Comparison of ENCODE assay signal across 8 cellular contexts in the genomic region with DNA sequence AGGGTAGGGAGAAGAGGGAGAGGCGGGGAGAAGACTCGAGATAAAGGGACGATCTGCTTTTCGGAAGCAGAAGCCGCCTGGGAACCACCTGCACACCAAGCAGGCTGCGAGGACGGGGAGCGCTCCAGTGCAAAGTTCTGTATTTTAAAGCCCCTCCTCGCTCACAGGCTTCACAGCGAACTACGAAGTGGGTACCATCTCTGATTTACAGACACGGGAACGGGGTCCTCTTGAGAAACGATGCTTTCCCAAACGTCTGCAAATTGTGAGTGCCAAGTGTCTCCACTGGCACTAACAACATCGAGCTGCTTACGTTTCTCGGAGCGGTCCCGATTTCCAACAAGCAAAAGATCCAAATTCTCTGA. TPM values are rescaled to one million over a fixed set of nuclear protein-coding genes. Genes with fewer than 3 reads are reported as not detected.
DNase-seq lines count a peak whose midpoint lies in the region; ATAC-seq and TF ChIP-seq lines count a peak whose summit lies in the region.

No MANE protein-coding gene starts in this region.

- no peaks in the 10 kb centered on the region for H3K9me3 ChIP-seq in breast epithelium
- no peaks in the 10 kb centered on the region for H3K9me3 ChIP-seq in liver (ENCODE audit: control insufficient read depth in 4 of 4, low read length in 3 of 4)
- no peaks in the 10 kb centered on the region for H3K9me3 ChIP-seq in testis

- H3K27me3 ChIP-seq in breast epithelium (no peaks in the 10 kb centered on the region), liver (ENCODE audit: control insufficient read depth in 4 of 4, insufficient read depth in 4 of 4, low read length in 3 of 4) (no peaks in the 10 kb centered on the region), testis (no peaks in the 10 kb centered on the region)

- H3K27ac ChIP-seq in breast epithelium (peak overlapping the region; percentile 93 to 98), liver (ENCODE audit: low read depth in 1 of 2, low read length in 2 of 2) (peak overlapping the region; percentile 65 to 73), testis (peak overlapping the region; percentile 87 to 92)

- ATAC-seq in HG02678 (IDR thresholded peaks at IDR 0.05; ENCODE audit: unreplicated experiment) = peak; percentile 27

- no peak for TF ChIP-seq POLR2A in breast epithelium (IDR thresholded peaks at IDR 0.05)
- TF ChIP-seq POLR2A in testis (IDR thresholded peaks at IDR 0.05) = no peak

- under 1% methylated on average over 20 of the region's 20 CpGs for WGBS in liver
- 0 to 1% methylated on average over 15 to 20 of the region's 20 CpGs for WGBS in testis, 2 donors

- TF ChIP-seq RAD21 in liver (IDR thresholded peaks at IDR 0.05) = no peak

- H3K36me3 ChIP-seq in breast epithelium (no peaks in the 10 kb centered on the region), liver (ENCODE audit: control insufficient read depth in 4 of 4, insufficient read depth in 3 of 4, low read depth in 1 of 4, low read length in 3 of 4) (no peaks in the 10 kb centered on the region), testis (ENCODE audit: low read depth, missing control alignments) (no peaks in the 10 kb centered on the region)

- H3K4me1 ChIP-seq in breast epithelium (peaks cover 6 to 8% of the 10 kb centered on the region in 2 donors), liver (ENCODE audit: control insufficient read depth in 4 of 4, insufficient read depth in 4 of 4, low read length in 3 of 4) (peaks cover 0 to 18% (median 10%) of the 10 kb centered on the region in 4 donors), testis (peaks cover 8% of the 10 kb centered on the region)

- H3K4me3 ChIP-seq in breast epithelium (peak overlapping the region; percentile 67 to 91 (median 82)), liver (ENCODE audit: low read depth in 1 of 3, low read length in 3 of 3) (peak overlapping the region; percentile 85 to 92 (median 87)), testis (peak overlapping the region; percentile 89 to 92)

- intact Hi-C loops in breast epithelium (cut with DNase I; ENCODE audit: low total_unique reads) (loop anchor here (2.0 kb wide), 1 partner anchor 50 kb away; no protein-coding TSS in a partner anchor), testis (cut with DNase I; ENCODE audit: low total_unique reads) (no loop called here)

- peak overlapping the region; percentile 76 to 77 for H3K9ac ChIP-seq in liver (ENCODE audit: low read depth in 1 of 2, low read length in 2 of 2)

- DNase-seq in NCI-H2196 (lab: John Stamatoyannopoulos, UW; ENCODE audit: unreplicated experiment) = peak; percentile 47
- DNase-seq in NCI-H2196 treated with DMSO at 0.1 percent for 48 hours (lab: John Stamatoyannopoulos, UW; ENCODE audit: unreplicated experiment) = no peak
- peak; percentile 23 for DNase-seq in RKO (ENCODE audit: low spot score)
- no peak for DNase-seq in breast epithelium (ENCODE audit: low spot score in 2 of 2)
- DNase-seq in testis = peak; percentile 28
- DNase-seq in NCI-H2081 treated with DMSO at 0.1 percent for 48 hours (lab: John Stamatoyannopoulos, UW) = no peak

- no peak for TF ChIP-seq CTCF in breast epithelium (IDR thresholded peaks at IDR 0.05)
- no peak for TF ChIP-seq CTCF in liver (IDR thresholded peaks at IDR 0.05; ENCODE audit: low read depth, low read length, missing input control)
- no peak for TF ChIP-seq CTCF in testis (IDR thresholded peaks at IDR 0.05)

TF ChIP-seq in liver, 16 proteins besides CTCF, POLR2A, EP300 and RAD21:
- TF ChIP-seq RXRA (IDR thresholded peaks at IDR 0.05) = no peak
- TF ChIP-seq NR2F2 (IDR thresholded peaks at IDR 0.05) = no peak
- no peak for TF ChIP-seq SP1 (IDR thresholded peaks at IDR 0.05)
- no peak for TF ChIP-seq HNF4G (IDR thresholded peaks at IDR 0.05)
- TF ChIP-seq YY1 (IDR thresholded peaks at IDR 0.05) = no peak
- TF ChIP-seq, protein P1, sequence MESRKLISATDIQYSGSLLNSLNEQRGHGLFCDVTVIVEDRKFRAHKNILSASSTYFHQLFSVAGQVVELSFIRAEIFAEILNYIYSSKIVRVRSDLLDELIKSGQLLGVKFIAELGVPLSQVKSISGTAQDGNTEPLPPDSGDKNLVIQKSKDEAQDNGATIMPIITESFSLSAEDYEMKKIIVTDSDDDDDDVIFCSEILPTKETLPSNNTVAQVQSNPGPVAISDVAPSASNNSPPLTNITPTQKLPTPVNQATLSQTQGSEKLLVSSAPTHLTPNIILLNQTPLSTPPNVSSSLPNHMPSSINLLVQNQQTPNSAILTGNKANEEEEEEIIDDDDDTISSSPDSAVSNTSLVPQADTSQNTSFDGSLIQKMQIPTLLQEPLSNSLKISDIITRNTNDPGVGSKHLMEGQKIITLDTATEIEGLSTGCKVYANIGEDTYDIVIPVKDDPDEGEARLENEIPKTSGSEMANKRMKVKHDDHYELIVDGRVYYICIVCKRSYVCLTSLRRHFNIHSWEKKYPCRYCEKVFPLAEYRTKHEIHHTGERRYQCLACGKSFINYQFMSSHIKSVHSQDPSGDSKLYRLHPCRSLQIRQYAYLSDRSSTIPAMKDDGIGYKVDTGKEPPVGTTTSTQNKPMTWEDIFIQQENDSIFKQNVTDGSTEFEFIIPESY (IDR thresholded peaks at IDR 0.05) = no peak

RNA-seq across cellular contexts. Expression of a gene that starts 0.7 kb away (rescaled TPM):
- total RNA-seq in breast epithelium (10 to 100 TPM; 32.2 to 58.8 (median 53.7) TPM), liver (1 to 10 TPM; 7.0 to 8.5 TPM), testis (100 to 1,000 TPM in 1 of 2 donors, 10 to 100 TPM in 1; 94.3 to 103 TPM)
- polyA plus RNA-seq in liver (1 to 10 TPM; 3.3 to 4.7 TPM), testis (ENCODE audit: insufficient read depth, low read depth, low replicate concordance) (25.3 TPM)

RNA-seq across cellular contexts. Expression of a gene that starts 40.8 kb away (rescaled TPM):
- total RNA-seq in breast epithelium = not detected
- total RNA-seq in liver = not detected
- polyA plus RNA-seq in liver = not detected
- under 1 TPM in 1 of 2 donors, not detected in 1; 0.39 TPM for total RNA-seq in testis
- not detected for polyA plus RNA-seq in testis (ENCODE audit: insufficient read depth, low read depth, low replicate concordance)

RNA-seq across cellular contexts. Expression of a gene that starts 56.1 kb away (rescaled TPM):
- total RNA-seq in breast epithelium (10 to 100 TPM; 36.3 to 41.4 (median 37.4) TPM), liver (10 to 100 TPM; 24.9 to 33.5 TPM), testis (100 to 1,000 TPM in 1 of 2 donors, 10 to 100 TPM in 1; 87.9 to 103 TPM)
- polyA plus RNA-seq in liver (10 to 100 TPM; 45.7 to 54.9 TPM), testis (ENCODE audit: insufficient read depth, low read depth, low replicate concordance) (65.8 TPM)

Comparison
In these comparisons a context has a peak if more than half of its experiments do, and no peak if none do; other contexts are left out.
1. DNase-seq: peak in NCI-H2196 (single experiment), RKO (single experiment) and testis (single experiment); none in NCI-H2196 treated with DMSO at 0.1 percent for 48 hours (single experiment), breast epithelium (0 of 2) and NCI-H2081 treated with DMSO at 0.1 percent for 48 hours (single experiment).
2. Peak in every context shown above with its lines, with median percentiles within 50 percentile points of each other: H3K27ac ChIP-seq and H3K4me3 ChIP-seq.